Comparison of ENCODE assay signal across 39 cellular contexts in the genomic region with DNA sequence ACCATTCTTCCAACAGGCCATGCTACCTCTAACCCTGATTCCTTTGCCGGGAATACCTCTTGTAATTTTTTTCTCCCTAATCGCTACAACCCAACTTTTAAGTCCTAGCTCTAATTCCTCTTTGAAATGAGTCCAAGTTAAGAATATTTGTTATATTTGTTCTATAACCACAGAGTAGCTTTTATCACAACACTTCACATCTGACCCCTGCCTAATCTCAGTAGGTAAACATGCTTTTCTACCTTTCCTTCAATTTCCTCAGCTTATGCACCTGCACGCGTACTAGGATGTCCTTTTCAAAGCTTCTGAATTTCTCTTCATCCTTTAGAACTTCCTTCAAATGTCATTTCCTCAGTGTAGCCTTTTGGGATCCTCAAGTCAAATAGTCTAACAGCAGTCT.
"Had no signal": no experiment of that assay in that cellular context is flagged by ENCODE, and none has a peak within 500 bp of the region (broad histone marks: within the 10 kb centered on the region; RNA-seq: fewer than 3 reads in every experiment).

No MANE protein-coding gene starts in this region.

- H3K36me3 ChIP-seq: ascending aorta, cardiac muscle cell had no signal

- H3K27ac Mint-ChIP-seq: activated B cell treated with CpG ODN at 0.5 μM for 24 hours; activated CD4-positive, alpha-beta memory T cell treated with anti-CD3 and anti-CD28 coated beads for 36 hours; activated CD4-positive, alpha-beta T cell treated with anti-CD3 and anti-CD28 coated beads, Interleukin-2, amount 10 ng/mL, durations not matched to agents 24 days and 14 days; activated CD8-positive, alpha-beta T cell treated with anti-CD3 and anti-CD28 coated beads for 36 hours; activated naive CD4-positive, alpha-beta T cell treated with anti-CD3 and anti-CD28 coated beads, Interleukin-2, amount 10 ng/mL, durations not matched to agents 7 days and 5 days; activated naive CD4-positive, alpha-beta T cell treated with anti-CD3 and anti-CD28 coated beads, Interleukin-2, amount 50 U/mL, for 24 hours; activated naive CD8-positive, alpha-beta T cell; activated naive CD8-positive, alpha-beta T cell treated with anti-CD3 and anti-CD28 coated beads, Interleukin-2, amount 10 ng/mL, durations not matched to agents 7 days and 5 days; activated naive CD8-positive, alpha-beta T cell treated with anti-CD3 and anti-CD28 coated beads, Interleukin-2, amount 50 U/mL, for 24 hours; activated T-cell treated with anti-CD3 and anti-CD28 coated beads, Interleukin-2, amount 50 U/mL, for 72 hours; activated T-helper 1 cell treated with anti-CD3 and anti-CD28 coated beads, Interleukin-12 subunit alpha, Interleukin-12 subunit beta, Interleukin-2, Interleukin-4 antibody, amounts not matched to agents 30 ng/mL and 10 ng/mL and 1 ng/mL, durations not matched to agents 14 hours and 24 hours and 36 hours; activated T-helper 17 cell treated with anti-CD3 and anti-CD28 coated beads, Interleukin-2, amount 50 U/mL, for 72 hours; brain; T-helper 1 cell treated with Interleukin-12 subunit alpha and Interleukin-12 subunit beta and Interleukin-4 antibody, amounts not matched to agents 30 μg/mL and 1 μg/mL, for 36 hours; T-helper 2 cell treated with Interferon-gamma antibody and Interleukin-4, amounts not matched to agents 5 μg/mL and 100 μg/mL, for 36 hours had no signal

- H3K27ac ChIP-seq: ascending aorta, cardiac muscle cell, VCaP had no signal

- H3K9me3 Mint-ChIP-seq: brain had no signal

- H3K27me3 Mint-ChIP-seq: activated B cell treated with CpG ODN at 0.5 μM for 24 hours; activated CD4-positive, alpha-beta memory T cell treated with anti-CD3 and anti-CD28 coated beads for 36 hours; activated CD4-positive, alpha-beta T cell treated with anti-CD3 and anti-CD28 coated beads, Interleukin-2, amount 10 ng/mL, durations not matched to agents 24 days and 14 days; activated CD8-positive, alpha-beta T cell treated with anti-CD3 and anti-CD28 coated beads for 36 hours; activated naive CD4-positive, alpha-beta T cell treated with anti-CD3 and anti-CD28 coated beads, Interleukin-2, amount 10 ng/mL, durations not matched to agents 7 days and 5 days; activated naive CD4-positive, alpha-beta T cell treated with anti-CD3 and anti-CD28 coated beads, Interleukin-2, amount 50 U/mL, for 24 hours; activated naive CD8-positive, alpha-beta T cell; activated naive CD8-positive, alpha-beta T cell treated with anti-CD3 and anti-CD28 coated beads, Interleukin-2, amount 10 ng/mL, durations not matched to agents 7 days and 5 days; activated naive CD8-positive, alpha-beta T cell treated with anti-CD3 and anti-CD28 coated beads, Interleukin-2, amount 50 U/mL, for 24 hours; activated T-helper 17 cell treated with anti-CD3 and anti-CD28 coated beads, Interleukin-2, amount 50 U/mL, for 72 hours; brain; central memory CD8-positive, alpha-beta T cell had no signal

- DNase-seq: activated B cell treated with CpG ODN at 0.5 μM for 24 hours; activated CD4-positive, alpha-beta memory T cell treated with anti-CD3 and anti-CD28 coated beads for 36 hours; activated CD4-positive, alpha-beta T cell treated with anti-CD3 and anti-CD28 coated beads for 4 hours; activated CD4-positive, alpha-beta T cell treated with anti-CD3 and anti-CD28 coated beads, Interleukin-2, amount 10 ng/mL, durations not matched to agents 24 days and 14 days; activated CD4-positive, alpha-beta T cell treated with anti-CD3 and anti-CD28 coated beads, Interleukin-2, amount 50 U/mL, for 1 hour; activated CD4-positive, alpha-beta T cell treated with anti-CD3 and anti-CD28 coated beads, Interleukin-2, amount 50 U/mL, for 4 hours; activated CD4-positive, CD25-positive, alpha-beta regulatory T cell treated with anti-CD3 and anti-CD28 coated beads, Interleukin-2, amount 50 U/mL, for 72 hours; activated CD8-positive, alpha-beta memory T cell treated with anti-CD3 and anti-CD28 coated beads, Interleukin-2, amount 50 U/mL, for 4 hours; activated CD8-positive, alpha-beta T cell treated with anti-CD3 and anti-CD28 coated beads for 36 hours; activated effector memory CD4-positive, alpha-beta T cell treated with anti-CD3 and anti-CD28 coated beads, Interleukin-2, amount 50 U/mL, for 16 hours; activated gamma-delta T cell treated with Interleukin-2 at 50 U/mL for 16 hours; activated naive CD4-positive, alpha-beta T cell; activated naive CD4-positive, alpha-beta T cell treated with anti-CD3 and anti-CD28 coated beads, Interleukin-2, amount 10 ng/mL, durations not matched to agents 7 days and 5 days; activated naive CD8-positive, alpha-beta T cell treated with anti-CD3 and anti-CD28 coated beads, Interleukin-2, amount 10 ng/mL, durations not matched to agents 7 days and 5 days; activated naive CD8-positive, alpha-beta T cell treated with anti-CD3 and anti-CD28 coated beads, Interleukin-2, amount 50 U/mL, for 24 hours; activated T-cell treated with anti-CD3 and anti-CD28 coated beads for 4 hours; activated T-cell treated with anti-CD3 and anti-CD28 coated beads, Interleukin-2, amount 50 U/mL, for 1 hour; activated T-cell treated with anti-CD3 and anti-CD28 coated beads, Interleukin-2, amount 50 U/mL, for 4 hours; activated T-cell treated with anti-CD3 and anti-CD28 coated beads, Interleukin-2, amount 50 U/mL, for 72 hours; amygdala; anterior cingulate cortex; caudate nucleus; cerebellar nuclear complex; T-helper 1 cell; T-helper 2 cell; T-helper 9 cell had no signal

- H3K4me1 ChIP-seq: ascending aorta had no signal

- H3K4me3 Mint-ChIP-seq: activated B cell treated with CpG ODN at 0.5 μM for 24 hours; activated CD4-positive, alpha-beta memory T cell treated with anti-CD3 and anti-CD28 coated beads for 36 hours; activated CD4-positive, alpha-beta T cell treated with anti-CD3 and anti-CD28 coated beads, Interleukin-2, amount 10 ng/mL, durations not matched to agents 24 days and 14 days; activated CD8-positive, alpha-beta T cell treated with anti-CD3 and anti-CD28 coated beads for 36 hours; activated naive CD4-positive, alpha-beta T cell treated with anti-CD3 and anti-CD28 coated beads, Interleukin-2, amount 10 ng/mL, durations not matched to agents 7 days and 5 days; activated naive CD4-positive, alpha-beta T cell treated with anti-CD3 and anti-CD28 coated beads, Interleukin-2, amount 50 U/mL, for 24 hours; activated naive CD8-positive, alpha-beta T cell; activated naive CD8-positive, alpha-beta T cell treated with anti-CD3 and anti-CD28 coated beads, Interleukin-2, amount 10 ng/mL, durations not matched to agents 7 days and 5 days; activated naive CD8-positive, alpha-beta T cell treated with anti-CD3 and anti-CD28 coated beads, Interleukin-2, amount 50 U/mL, for 24 hours; activated T-cell treated with anti-CD3 and anti-CD28 coated beads, Interleukin-2, amount 50 U/mL, for 4 hours; activated T-cell treated with anti-CD3 and anti-CD28 coated beads, Interleukin-2, amount 50 U/mL, for 72 hours; activated T-helper 1 cell treated with anti-CD3 and anti-CD28 coated beads, Interleukin-12 subunit alpha, Interleukin-12 subunit beta, Interleukin-2, Interleukin-4 antibody, amounts not matched to agents 30 ng/mL and 10 ng/mL and 1 ng/mL, durations not matched to agents 14 hours and 24 hours and 36 hours; activated T-helper 17 cell treated with anti-CD3 and anti-CD28 coated beads, Interleukin-2, amount 50 U/mL, for 72 hours; brain; central memory CD8-positive, alpha-beta T cell; T-helper 1 cell treated with Interleukin-12 subunit alpha and Interleukin-12 subunit beta and Interleukin-4 antibody, amounts not matched to agents 30 μg/mL and 1 μg/mL, for 36 hours; T-helper 2 cell treated with Interferon-gamma antibody and Interleukin-4, amounts not matched to agents 5 μg/mL and 100 μg/mL, for 36 hours had no signal

- H3K27me3 ChIP-seq: ascending aorta, cardiac muscle cell had no signal

- ATAC-seq: activated CD8-positive, alpha-beta T cell treated with anti-CD3 and anti-CD28 coated beads for 36 hours; activated naive CD8-positive, alpha-beta T cell treated with anti-CD3 and anti-CD28 coated beads, Interleukin-2, amount 50 U/mL, for 24 hours; activated T-cell treated with anti-CD3 and anti-CD28 coated beads, Interleukin-2, amount 50 U/mL, for 4 hours; activated T-cell treated with anti-CD3 and anti-CD28 coated beads, Interleukin-2, amount 50 U/mL, for 72 hours; activated T-helper 17 cell treated with anti-CD3 and anti-CD28 coated beads, Interleukin-2, amount 50 U/mL, for 72 hours had no signal

- H3K4me3 ChIP-seq: ascending aorta, cardiac muscle cell had no signal

- H3K9me3 ChIP-seq: ascending aorta had no signal

- H3K4me1 Mint-ChIP-seq: activated CD4-positive, alpha-beta T cell treated with anti-CD3 and anti-CD28 coated beads, Interleukin-2, amount 10 ng/mL, durations not matched to agents 24 days and 14 days; activated naive CD4-positive, alpha-beta T cell treated with anti-CD3 and anti-CD28 coated beads, Interleukin-2, amount 10 ng/mL, durations not matched to agents 7 days and 5 days; activated naive CD4-positive, alpha-beta T cell treated with anti-CD3 and anti-CD28 coated beads, Interleukin-2, amount 50 U/mL, for 24 hours; activated naive CD8-positive, alpha-beta T cell treated with anti-CD3 and anti-CD28 coated beads, Interleukin-2, amount 10 ng/mL, durations not matched to agents 7 days and 5 days; activated naive CD8-positive, alpha-beta T cell treated with anti-CD3 and anti-CD28 coated beads, Interleukin-2, amount 50 U/mL, for 24 hours; activated T-helper 17 cell treated with anti-CD3 and anti-CD28 coated beads, Interleukin-2, amount 50 U/mL, for 72 hours; central memory CD8-positive, alpha-beta T cell had no signal

- H3K36me3 Mint-ChIP-seq: activated CD4-positive, alpha-beta memory T cell treated with anti-CD3 and anti-CD28 coated beads for 36 hours; activated naive CD4-positive, alpha-beta T cell treated with anti-CD3 and anti-CD28 coated beads, Interleukin-2, amount 10 ng/mL, durations not matched to agents 7 days and 5 days; activated naive CD4-positive, alpha-beta T cell treated with anti-CD3 and anti-CD28 coated beads, Interleukin-2, amount 50 U/mL, for 24 hours; activated naive CD8-positive, alpha-beta T cell; activated naive CD8-positive, alpha-beta T cell treated with anti-CD3 and anti-CD28 coated beads, Interleukin-2, amount 10 ng/mL, durations not matched to agents 7 days and 5 days; brain had no signal

- FAIRE-seq: bronchial epithelial cell, TTC549 had no signal
